ENCODE assay signal across 1 cellular context in genomic region chr3:171982829-171983228, GRCh38.
TF ChIP-seq lines count a peak whose summit lies in the region.

No MANE protein-coding gene starts in this region.

TF ChIP-seq in HCT116, 20 proteins besides CTCF, POLR2A, EP300 and RAD21 (continued from another document):
- TF ChIP-seq SIN3A (IDR thresholded peaks at IDR 0.05; ENCODE audit: low read depth) = no peak
- no peak for TF ChIP-seq ZNF274 (IDR thresholded peaks at IDR 0.05; ENCODE audit: low read depth, low read length)
TF ChIP-seq in HCT116: peak in this region for 0.
